8 cellular contexts compared by ENCODE assay signal in genomic region chr2:135531231-135532197, GRCh38. TPM values are rescaled to one million over a fixed set of nuclear protein-coding genes. Genes with fewer than 3 reads are reported as not detected.
DNase-seq lines count a peak whose midpoint lies in the region; ATAC-seq and TF ChIP-seq lines count a peak whose summit lies in the region.

Gene R3HDM1, plus strand, starts transcription at chr2:135531484. Its CDS starts 73,362 bp downstream, at chr2:135604846.

- peak within 1 kb of the TSS; percentile 68 for H3K27ac Mint-ChIP-seq in T-helper 1 cell treated with Interleukin-12 subunit alpha and Interleukin-12 subunit beta and Interleukin-4 antibody, amounts not matched to agents 30 μg/mL and 1 μg/mL, for 36 hours

- H3K4me3 ChIP-seq in upper lobe of right lung = peak within 1 kb of the TSS; percentile 94

- peaks cover 12% of the 10 kb centered on the region for H3K4me1 ChIP-seq in upper lobe of right lung

- in situ Hi-C loops in GM13977 (cut with MboI; ENCODE audit: low pct_unique_long_range_greater_than_20kb, low sequenced_read_pairs, unreplicated experiment) = no loop called here

- intact Hi-C loops in left cardiac atrium (cut with DNase I) (no loop called here), posterior vena cava (cut with DNase I) (no loop called here), upper lobe of right lung (cut with DNase I) (no loop called here)

- peaks cover 2% of the 10 kb centered on the region for H3K36me3 Mint-ChIP-seq in T-helper 1 cell treated with Interleukin-12 subunit alpha and Interleukin-12 subunit beta and Interleukin-4 antibody, amounts not matched to agents 30 μg/mL and 1 μg/mL, for 36 hours (ENCODE audit: low read depth)

- H3K36me3 ChIP-seq in upper lobe of right lung = no peaks in the 10 kb centered on the region

- no peaks in the 10 kb centered on the region for H3K9me3 Mint-ChIP-seq in T-helper 1 cell treated with Interleukin-12 subunit alpha and Interleukin-12 subunit beta and Interleukin-4 antibody, amounts not matched to agents 30 μg/mL and 1 μg/mL, for 36 hours

- H3K4me3 Mint-ChIP-seq in T-helper 1 cell treated with Interleukin-12 subunit alpha and Interleukin-12 subunit beta and Interleukin-4 antibody, amounts not matched to agents 30 μg/mL and 1 μg/mL, for 36 hours = no peak within 1 kb of the TSS

- TF ChIP-seq CTCF in GM13977 (IDR thresholded peaks at IDR 0.05; ENCODE audit: extremely low read depth, insufficient read depth, missing control alignments) (peak; percentile 46), upper lobe of right lung (IDR thresholded peaks at IDR 0.05) (no peak)

- no peaks in the 10 kb centered on the region for H3K9me3 ChIP-seq in upper lobe of right lung

- H3K27ac ChIP-seq in upper lobe of right lung = peak within 1 kb of the TSS; percentile 90

- H3K27me3 Mint-ChIP-seq in T-helper 1 cell treated with Interleukin-12 subunit alpha and Interleukin-12 subunit beta and Interleukin-4 antibody, amounts not matched to agents 30 μg/mL and 1 μg/mL, for 36 hours (ENCODE audit: low read depth) = no peaks in the 10 kb centered on the region

- ATAC-seq in HG02884 (IDR thresholded peaks at IDR 0.05; ENCODE audit: unreplicated experiment) (peak; percentile 76), left cardiac atrium (peak; percentile 94 to 97), upper lobe of right lung (peak; percentile 96)

- no peaks in the 10 kb centered on the region for H3K27me3 ChIP-seq in upper lobe of right lung

- peaks cover 19% of the 10 kb centered on the region for H3K4me1 Mint-ChIP-seq in T-helper 1 cell treated with Interleukin-12 subunit alpha and Interleukin-12 subunit beta and Interleukin-4 antibody, amounts not matched to agents 30 μg/mL and 1 μg/mL, for 36 hours (ENCODE audit: low read depth)

- DNase-seq in GM13977 (ENCODE audit: low spot score) (peak; percentile 98), NCI-H1694 (lab: John Stamatoyannopoulos, UW) (peak; percentile 100), amniotic stem cell (lab: John Stamatoyannopoulos, UW) (peak; percentile 99), left cardiac atrium (peak; percentile 97), posterior vena cava (ENCODE audit: low spot score) (peak; percentile 99), upper lobe of right lung (peak; percentile 96)

RNA-seq across cellular contexts. Expression of gene R3HDM1, which starts in this region (rescaled TPM):
- total RNA-seq in left cardiac atrium (10 to 100 TPM; 19.4 to 22.0 TPM), posterior vena cava (10 to 100 TPM; 20.2 to 23.9 TPM), upper lobe of right lung (17.0 TPM)

Comparison
In these comparisons a context has a peak if more than half of its experiments do, and no peak if none do; other contexts are left out.
1. Peak in every context shown above with its lines: DNase-seq, ATAC-seq, H3K4me3 ChIP-seq and H3K27ac ChIP-seq.